Comparison of ENCODE assay signal across 39 cellular contexts in the genomic region with DNA sequence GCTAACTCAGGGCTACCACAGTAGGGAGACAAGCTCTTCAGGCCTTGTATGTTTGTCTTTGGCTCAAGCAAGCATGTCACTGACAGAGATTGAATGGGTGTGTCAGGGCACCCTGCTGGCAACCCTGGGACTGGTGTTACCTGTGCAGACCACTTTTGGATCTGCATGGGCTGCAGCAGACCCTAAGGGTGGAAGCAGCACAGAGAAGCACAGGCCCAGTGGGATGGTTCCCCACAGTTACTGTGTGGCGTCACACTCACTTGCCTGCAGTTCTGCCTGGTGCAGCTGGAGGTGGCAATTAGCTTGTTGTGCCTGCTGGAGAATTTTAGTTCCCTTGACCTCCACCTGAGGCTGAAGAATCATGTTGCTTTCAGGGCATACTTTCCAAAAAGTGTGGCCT. TPM values are rescaled to one million over a fixed set of nuclear protein-coding genes. Genes with fewer than 3 reads are reported as not detected.
"Had no signal": no experiment of that assay in that cellular context is flagged by ENCODE, and none has a peak within 500 bp of the region (broad histone marks: within the 10 kb centered on the region; RNA-seq: fewer than 3 reads in every experiment).

No MANE protein-coding gene starts in this region.

- H3K9me3 ChIP-seq: body of pancreas, breast epithelium had no signal

- H3K27ac ChIP-seq: body of pancreas, brain microvascular endothelial cell, breast epithelium, WERI-Rb-1 had no signal

- H3K36me3 Mint-ChIP-seq: activated CD8-positive, alpha-beta memory T cell treated with anti-CD3 and anti-CD28 coated beads, Interleukin-2, amount 10 ng/mL, durations not matched to agents 7 days and 5 days; activated naive CD4-positive, alpha-beta T cell treated with anti-CD3 and anti-CD28 coated beads, Interleukin-2, amount 10 ng/mL, durations not matched to agents 7 days and 5 days; activated naive CD8-positive, alpha-beta T cell treated with anti-CD3 and anti-CD28 coated beads, Interleukin-2, amount 10 ng/mL, durations not matched to agents 7 days and 5 days; WTC11 had no signal

- H3K4me1 ChIP-seq: breast epithelium had no signal

- ATAC-seq: activated CD4-positive, alpha-beta T cell treated with anti-CD3 and anti-CD28 coated beads for 36 hours; activated CD4-positive, CD25-positive, alpha-beta regulatory T cell treated with anti-CD3 and anti-CD28 coated beads, Interleukin-2, amount 50 U/mL, for 24 hours; activated CD8-positive, alpha-beta memory T cell treated with anti-CD3 and anti-CD28 coated beads, Interleukin-2, amount 10 ng/mL, durations not matched to agents 7 days and 5 days; activated CD8-positive, alpha-beta T cell treated with anti-CD3 and anti-CD28 coated beads, Interleukin-2, amount 10 ng/mL, durations not matched to agents 7 days and 5 days; activated naive CD8-positive, alpha-beta T cell treated with anti-CD3 and anti-CD28 coated beads, Interleukin-2, amount 50 U/mL, for 24 hours; body of pancreas; WTC11 had no signal

- H3K27me3 ChIP-seq: body of pancreas, brain microvascular endothelial cell had no signal

- H3K27me3 Mint-ChIP-seq: activated CD4-positive, alpha-beta memory T cell treated with anti-CD3 and anti-CD28 coated beads, Interleukin-2, amount 10 ng/mL, durations not matched to agents 7 days and 5 days; activated CD4-positive, alpha-beta T cell treated with anti-CD3 and anti-CD28 coated beads for 36 hours; activated CD4-positive, alpha-beta T cell treated with anti-CD3 and anti-CD28 coated beads, Interleukin-2, amount 10 ng/mL, durations not matched to agents 7 days and 5 days; activated CD8-positive, alpha-beta memory T cell treated with anti-CD3 and anti-CD28 coated beads, Interleukin-2, amount 10 ng/mL, durations not matched to agents 7 days and 5 days; activated naive CD4-positive, alpha-beta T cell treated with anti-CD3 and anti-CD28 coated beads, Interleukin-2, amount 10 ng/mL, durations not matched to agents 7 days and 5 days; activated naive CD4-positive, alpha-beta T cell treated with anti-CD3 and anti-CD28 coated beads, Interleukin-2, amount 50 U/mL, for 24 hours; activated naive CD8-positive, alpha-beta T cell; activated naive CD8-positive, alpha-beta T cell treated with anti-CD3 and anti-CD28 coated beads, Interleukin-2, amount 10 ng/mL, durations not matched to agents 7 days and 5 days; activated naive CD8-positive, alpha-beta T cell treated with anti-CD3 and anti-CD28 coated beads, Interleukin-2, amount 50 U/mL, for 24 hours had no signal

- H3K4me3 ChIP-seq: body of pancreas, breast epithelium had no signal

- DNase-seq: activated CD4-positive, alpha-beta memory T cell treated with anti-CD3 and anti-CD28 coated beads, Interleukin-2, amount 10 ng/mL, durations not matched to agents 7 days and 5 days; activated CD4-positive, alpha-beta T cell treated with anti-CD3 and anti-CD28 coated beads for 1 hour; activated CD4-positive, alpha-beta T cell treated with anti-CD3 and anti-CD28 coated beads for 36 hours; activated CD4-positive, alpha-beta T cell treated with anti-CD3 and anti-CD28 coated beads for 48 hours; activated CD4-positive, alpha-beta T cell treated with anti-CD3 and anti-CD28 coated beads, Interleukin-2, amount 10 ng/mL, durations not matched to agents 7 days and 5 days; activated CD4-positive, alpha-beta T cell treated with anti-CD3 and anti-CD28 coated beads, Interleukin-2, amount 50 U/mL, for 48 hours; activated CD4-positive, CD25-positive, alpha-beta regulatory T cell; activated CD8-positive, alpha-beta memory T cell treated with anti-CD3 and anti-CD28 coated beads for 24 hours; activated CD8-positive, alpha-beta memory T cell treated with anti-CD3 and anti-CD28 coated beads, Interleukin-2, amount 10 ng/mL, durations not matched to agents 7 days and 5 days; activated CD8-positive, alpha-beta memory T cell treated with anti-CD3 and anti-CD28 coated beads, Interleukin-2, amount 50 U/mL, for 48 hours; activated CD8-positive, alpha-beta T cell treated with anti-CD3 and anti-CD28 coated beads, Interleukin-2, amount 10 ng/mL, durations not matched to agents 7 days and 5 days; activated effector memory CD4-positive, alpha-beta T cell treated with Interleukin-2 at 50 U/mL for 16 hours; activated gamma-delta T cell; activated naive CD4-positive, alpha-beta T cell treated with anti-CD3 and anti-CD28 coated beads, Interleukin-2, amount 10 ng/mL, durations not matched to agents 7 days and 5 days; activated naive CD4-positive, alpha-beta T cell treated with Interleukin-2 at 50 U/mL for 16 hours; activated naive CD8-positive, alpha-beta T cell treated with anti-CD3 and anti-CD28 coated beads, Interleukin-2, amount 10 ng/mL, durations not matched to agents 7 days and 5 days; activated naive CD8-positive, alpha-beta T cell treated with anti-CD3 and anti-CD28 coated beads, Interleukin-2, amount 50 U/mL, for 24 hours; activated T-cell treated with anti-CD3 and anti-CD28 coated beads, Interleukin-2, amount 50 U/mL, for 24 hours; activated T-cell treated with anti-CD3 and anti-CD28 coated beads, Interleukin-2, amount 50 U/mL, for 48 hours; amygdala; anterior cingulate cortex; body of pancreas; brain microvascular endothelial cell; central memory CD4-positive, alpha-beta T cell; SW 1271; T-helper 1 cell; T-helper 2 cell; T-helper 9 cell; WERI-Rb-1 had no signal

- H3K36me3 ChIP-seq: brain microvascular endothelial cell, breast epithelium, WERI-Rb-1 had no signal

- H3K9me3 Mint-ChIP-seq: activated CD4-positive, alpha-beta memory T cell treated with anti-CD3 and anti-CD28 coated beads, Interleukin-2, amount 10 ng/mL, durations not matched to agents 7 days and 5 days; activated CD4-positive, alpha-beta T cell treated with anti-CD3 and anti-CD28 coated beads, Interleukin-2, amount 10 ng/mL, durations not matched to agents 7 days and 5 days; activated naive CD4-positive, alpha-beta T cell treated with anti-CD3 and anti-CD28 coated beads, Interleukin-2, amount 10 ng/mL, durations not matched to agents 7 days and 5 days; activated naive CD4-positive, alpha-beta T cell treated with anti-CD3 and anti-CD28 coated beads, Interleukin-2, amount 50 U/mL, for 24 hours; activated naive CD8-positive, alpha-beta T cell treated with anti-CD3 and anti-CD28 coated beads, Interleukin-2, amount 10 ng/mL, durations not matched to agents 7 days and 5 days; activated naive CD8-positive, alpha-beta T cell treated with anti-CD3 and anti-CD28 coated beads, Interleukin-2, amount 50 U/mL, for 24 hours; activated T-cell treated with anti-CD3 and anti-CD28 coated beads, Interleukin-2, amount 50 U/mL, for 24 hours; activated T-helper 2 cell treated with anti-CD3 and anti-CD28 coated beads, Interferon-gamma antibody, Interleukin-2, Interleukin-4, amounts not matched to agents 10 μg/mL and 5 μg/mL and 100 μg/mL, durations not matched to agents 14 hours and 24 hours and 36 hours; T-helper 1 cell treated with Interleukin-12 subunit alpha and Interleukin-12 subunit beta and Interleukin-4 antibody, amounts not matched to agents 30 μg/mL and 1 μg/mL, for 36 hours; T-helper 2 cell treated with Interferon-gamma antibody and Interleukin-4, amounts not matched to agents 5 μg/mL and 100 μg/mL, for 36 hours; WTC11 had no signal

- H3K4me3 Mint-ChIP-seq: activated CD4-positive, alpha-beta memory T cell treated with anti-CD3 and anti-CD28 coated beads, Interleukin-2, amount 10 ng/mL, durations not matched to agents 7 days and 5 days; activated CD4-positive, alpha-beta T cell treated with anti-CD3 and anti-CD28 coated beads for 36 hours; activated CD4-positive, alpha-beta T cell treated with anti-CD3 and anti-CD28 coated beads, Interleukin-2, amount 10 ng/mL, durations not matched to agents 7 days and 5 days; activated CD8-positive, alpha-beta memory T cell treated with anti-CD3 and anti-CD28 coated beads, Interleukin-2, amount 10 ng/mL, durations not matched to agents 7 days and 5 days; activated CD8-positive, alpha-beta T cell treated with anti-CD3 and anti-CD28 coated beads, Interleukin-2, amount 10 ng/mL, durations not matched to agents 7 days and 5 days; activated naive CD4-positive, alpha-beta T cell treated with anti-CD3 and anti-CD28 coated beads, Interleukin-2, amount 10 ng/mL, durations not matched to agents 7 days and 5 days; activated naive CD4-positive, alpha-beta T cell treated with anti-CD3 and anti-CD28 coated beads, Interleukin-2, amount 50 U/mL, for 24 hours; activated naive CD8-positive, alpha-beta T cell; activated naive CD8-positive, alpha-beta T cell treated with anti-CD3 and anti-CD28 coated beads, Interleukin-2, amount 10 ng/mL, durations not matched to agents 7 days and 5 days; activated naive CD8-positive, alpha-beta T cell treated with anti-CD3 and anti-CD28 coated beads, Interleukin-2, amount 50 U/mL, for 24 hours; activated T-cell treated with anti-CD3 and anti-CD28 coated beads, Interleukin-2, amount 50 U/mL, for 24 hours; T-helper 1 cell treated with Interleukin-12 subunit alpha and Interleukin-12 subunit beta and Interleukin-4 antibody, amounts not matched to agents 30 μg/mL and 1 μg/mL, for 36 hours; T-helper 2 cell treated with Interferon-gamma antibody and Interleukin-4, amounts not matched to agents 5 μg/mL and 100 μg/mL, for 36 hours; WTC11 had no signal

- H3K27ac Mint-ChIP-seq: activated CD4-positive, alpha-beta memory T cell treated with anti-CD3 and anti-CD28 coated beads, Interleukin-2, amount 10 ng/mL, durations not matched to agents 7 days and 5 days; activated CD4-positive, alpha-beta T cell treated with anti-CD3 and anti-CD28 coated beads for 36 hours; activated CD4-positive, alpha-beta T cell treated with anti-CD3 and anti-CD28 coated beads, Interleukin-2, amount 10 ng/mL, durations not matched to agents 7 days and 5 days; activated CD8-positive, alpha-beta memory T cell treated with anti-CD3 and anti-CD28 coated beads, Interleukin-2, amount 10 ng/mL, durations not matched to agents 7 days and 5 days; activated CD8-positive, alpha-beta T cell treated with anti-CD3 and anti-CD28 coated beads, Interleukin-2, amount 10 ng/mL, durations not matched to agents 7 days and 5 days; activated naive CD4-positive, alpha-beta T cell treated with anti-CD3 and anti-CD28 coated beads, Interleukin-2, amount 10 ng/mL, durations not matched to agents 7 days and 5 days; activated naive CD4-positive, alpha-beta T cell treated with anti-CD3 and anti-CD28 coated beads, Interleukin-2, amount 50 U/mL, for 24 hours; activated naive CD8-positive, alpha-beta T cell; activated naive CD8-positive, alpha-beta T cell treated with anti-CD3 and anti-CD28 coated beads, Interleukin-2, amount 10 ng/mL, durations not matched to agents 7 days and 5 days; activated naive CD8-positive, alpha-beta T cell treated with anti-CD3 and anti-CD28 coated beads, Interleukin-2, amount 50 U/mL, for 24 hours; activated T-cell treated with anti-CD3 and anti-CD28 coated beads, Interleukin-2, amount 50 U/mL, for 24 hours; activated T-helper 2 cell treated with anti-CD3 and anti-CD28 coated beads, Interferon-gamma antibody, Interleukin-2, Interleukin-4, amounts not matched to agents 10 μg/mL and 5 μg/mL and 100 μg/mL, durations not matched to agents 14 hours and 24 hours and 36 hours; T-helper 1 cell treated with Interleukin-12 subunit alpha and Interleukin-12 subunit beta and Interleukin-4 antibody, amounts not matched to agents 30 μg/mL and 1 μg/mL, for 36 hours; T-helper 2 cell treated with Interferon-gamma antibody and Interleukin-4, amounts not matched to agents 5 μg/mL and 100 μg/mL, for 36 hours; WTC11 had no signal

RNA-seq across cellular contexts. Expression of a gene that starts 50.1 kb away (rescaled TPM):
- total RNA-seq: activated CD8-positive, alpha-beta T cell treated with anti-CD3 and anti-CD28 coated beads, Interleukin-2, amount 10 ng/mL, durations not matched to agents 7 days and 5 days; activated T-helper 2 cell treated with anti-CD3 and anti-CD28 coated beads, Interferon-gamma antibody, Interleukin-2, Interleukin-4, amounts not matched to agents 10 μg/mL and 5 μg/mL and 100 μg/mL, durations not matched to agents 14 hours and 24 hours and 36 hours; astrocyte; body of pancreas; breast epithelium; cardiac septum had no signal
